Comparison of ENCODE assay signal across 2 cellular contexts in the genomic region with DNA sequence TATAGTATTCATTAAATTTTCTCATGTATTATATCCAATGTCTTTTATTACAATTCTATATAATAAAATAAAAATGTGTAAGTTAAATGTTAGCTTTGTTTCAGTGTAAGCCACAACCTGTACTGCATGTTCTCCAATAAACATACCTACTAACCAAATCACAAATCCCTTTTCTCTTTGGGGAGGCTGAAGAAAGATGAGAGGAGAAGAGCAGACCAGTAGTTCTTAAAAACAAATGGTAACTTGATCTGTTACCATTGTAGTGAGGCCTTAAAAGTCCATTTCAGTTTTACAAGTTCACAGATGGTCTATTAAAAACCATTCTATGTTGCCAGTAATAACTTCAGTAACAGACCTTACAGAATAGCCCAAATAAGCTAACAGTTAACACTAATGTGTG.
TF ChIP-seq lines count a peak whose summit lies in the region.

No MANE protein-coding gene starts in this region.

TF ChIP-seq in HEK293, 187 proteins besides CTCF, POLR2A, EP300 and RAD21 (continued from another document):
- no peak for TF ChIP-seq REPIN1 (tag by site-specific recombination; IDR thresholded peaks at IDR 0.05; ENCODE audit: low read depth)
- no peak for TF ChIP-seq ZNF10 (tag by site-specific recombination; IDR thresholded peaks at IDR 0.05)
- TF ChIP-seq GLI4 (tag by site-specific recombination; IDR thresholded peaks at IDR 0.05), result no peak
- TF ChIP-seq, protein P1, sequence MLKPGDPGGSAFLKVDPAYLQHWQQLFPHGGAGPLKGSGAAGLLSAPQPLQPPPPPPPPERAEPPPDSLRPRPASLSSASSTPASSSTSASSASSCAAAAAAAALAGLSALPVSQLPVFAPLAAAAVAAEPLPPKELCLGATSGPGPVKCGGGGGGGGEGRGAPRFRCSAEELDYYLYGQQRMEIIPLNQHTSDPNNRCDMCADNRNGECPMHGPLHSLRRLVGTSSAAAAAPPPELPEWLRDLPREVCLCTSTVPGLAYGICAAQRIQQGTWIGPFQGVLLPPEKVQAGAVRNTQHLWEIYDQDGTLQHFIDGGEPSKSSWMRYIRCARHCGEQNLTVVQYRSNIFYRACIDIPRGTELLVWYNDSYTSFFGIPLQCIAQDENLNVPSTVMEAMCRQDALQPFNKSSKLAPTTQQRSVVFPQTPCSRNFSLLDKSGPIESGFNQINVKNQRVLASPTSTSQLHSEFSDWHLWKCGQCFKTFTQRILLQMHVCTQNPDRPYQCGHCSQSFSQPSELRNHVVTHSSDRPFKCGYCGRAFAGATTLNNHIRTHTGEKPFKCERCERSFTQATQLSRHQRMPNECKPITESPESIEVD (tag by site-specific recombination; IDR thresholded peaks at IDR 0.05), result peak; percentile 75
- TF ChIP-seq ZNF670 (tag by site-specific recombination; IDR thresholded peaks at IDR 0.05; ENCODE audit: low read depth), result no peak
- no peak for TF ChIP-seq ZNF521 (tag by site-specific recombination; IDR thresholded peaks at IDR 0.05)
- TF ChIP-seq MEIS1 (CRISPR knock-in tag; IDR thresholded peaks at IDR 0.05; ENCODE audit: borderline replicate concordance), result no peak
- TF ChIP-seq ZNF776 (tag by site-specific recombination; IDR thresholded peaks at IDR 0.05; ENCODE audit: borderline replicate concordance), result no peak
- TF ChIP-seq MZF1 (tag by site-specific recombination; IDR thresholded peaks at IDR 0.05; ENCODE audit: borderline replicate concordance), result peak; percentile 96; the same call in 1 of the 2 replicates
- no peak for TF ChIP-seq ZNF211 (tag by site-specific recombination; IDR thresholded peaks at IDR 0.05; ENCODE audit: low read depth)

TF ChIP-seq in HepG2, 621 proteins besides CTCF, POLR2A, EP300 and RAD21 (continued from another document):
- TF ChIP-seq ZHX2 (IDR thresholded peaks at IDR 0.05; ENCODE audit: low read depth), result no peak
- no peak for TF ChIP-seq ZHX2 (CRISPR knock-in tag; IDR thresholded peaks at IDR 0.05; ENCODE audit: borderline replicate concordance)
- TF ChIP-seq PAX8 (CRISPR knock-in tag; IDR thresholded peaks at IDR 0.05; ENCODE audit: borderline replicate concordance), result no peak
- TF ChIP-seq, protein P2, sequence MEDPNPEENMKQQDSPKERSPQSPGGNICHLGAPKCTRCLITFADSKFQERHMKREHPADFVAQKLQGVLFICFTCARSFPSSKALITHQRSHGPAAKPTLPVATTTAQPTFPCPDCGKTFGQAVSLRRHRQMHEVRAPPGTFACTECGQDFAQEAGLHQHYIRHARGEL (CRISPR knock-in tag; IDR thresholded peaks at IDR 0.05), result no peak
- TF ChIP-seq, protein P3, sequence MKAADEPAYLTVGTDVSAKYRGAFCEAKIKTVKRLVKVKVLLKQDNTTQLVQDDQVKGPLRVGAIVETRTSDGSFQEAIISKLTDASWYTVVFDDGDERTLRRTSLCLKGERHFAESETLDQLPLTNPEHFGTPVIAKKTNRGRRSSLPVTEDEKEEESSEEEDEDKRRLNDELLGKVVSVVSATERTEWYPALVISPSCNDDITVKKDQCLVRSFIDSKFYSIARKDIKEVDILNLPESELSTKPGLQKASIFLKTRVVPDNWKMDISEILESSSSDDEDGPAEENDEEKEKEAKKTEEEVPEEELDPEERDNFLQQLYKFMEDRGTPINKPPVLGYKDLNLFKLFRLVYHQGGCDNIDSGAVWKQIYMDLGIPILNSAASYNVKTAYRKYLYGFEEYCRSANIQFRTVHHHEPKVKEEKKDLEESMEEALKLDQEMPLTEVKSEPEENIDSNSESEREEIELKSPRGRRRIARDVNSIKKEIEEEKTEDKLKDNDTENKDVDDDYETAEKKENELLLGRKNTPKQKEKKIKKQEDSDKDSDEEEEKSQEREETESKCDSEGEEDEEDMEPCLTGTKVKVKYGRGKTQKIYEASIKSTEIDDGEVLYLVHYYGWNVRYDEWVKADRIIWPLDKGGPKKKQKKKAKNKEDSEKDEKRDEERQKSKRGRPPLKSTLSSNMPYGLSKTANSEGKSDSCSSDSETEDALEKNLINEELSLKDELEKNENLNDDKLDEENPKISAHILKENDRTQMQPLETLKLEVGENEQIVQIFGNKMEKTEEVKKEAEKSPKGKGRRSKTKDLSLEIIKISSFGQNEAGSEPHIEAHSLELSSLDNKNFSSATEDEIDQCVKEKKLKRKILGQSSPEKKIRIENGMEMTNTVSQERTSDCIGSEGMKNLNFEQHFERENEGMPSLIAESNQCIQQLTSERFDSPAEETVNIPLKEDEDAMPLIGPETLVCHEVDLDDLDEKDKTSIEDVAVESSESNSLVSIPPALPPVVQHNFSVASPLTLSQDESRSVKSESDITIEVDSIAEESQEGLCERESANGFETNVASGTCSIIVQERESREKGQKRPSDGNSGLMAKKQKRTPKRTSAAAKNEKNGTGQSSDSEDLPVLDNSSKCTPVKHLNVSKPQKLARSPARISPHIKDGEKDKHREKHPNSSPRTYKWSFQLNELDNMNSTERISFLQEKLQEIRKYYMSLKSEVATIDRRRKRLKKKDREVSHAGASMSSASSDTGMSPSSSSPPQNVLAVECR (CRISPR knock-in tag; IDR thresholded peaks at IDR 0.05; ENCODE audit: borderline replicate concordance), result no peak
- TF ChIP-seq THAP11 (CRISPR knock-in tag; IDR thresholded peaks at IDR 0.05), result no peak
- no peak for TF ChIP-seq SP5 (CRISPR knock-in tag; IDR thresholded peaks at IDR 0.05; ENCODE audit: borderline replicate concordance, low read depth)
- no peak for TF ChIP-seq ZNF703 (CRISPR knock-in tag; IDR thresholded peaks at IDR 0.05; ENCODE audit: borderline replicate concordance)
- no peak for TF ChIP-seq NFYB (CRISPR knock-in tag; IDR thresholded peaks at IDR 0.05)
- TF ChIP-seq RFX5 (IDR thresholded peaks at IDR 0.05; ENCODE audit: low read depth, low read length), result no peak
- no peak for TF ChIP-seq MNT (IDR thresholded peaks at IDR 0.05)
- TF ChIP-seq ZNF547 (CRISPR knock-in tag; IDR thresholded peaks at IDR 0.05), result no peak
- TF ChIP-seq ERF (CRISPR knock-in tag; IDR thresholded peaks at IDR 0.05), result no peak
